Comparison of ENCODE assay signal across 28 cellular contexts in genomic region chr7:111672901-111673300, GRCh38.
"Had no signal": no experiment of that assay in that cellular context is flagged by ENCODE, and none has a peak within 500 bp of the region (broad histone marks: within the 10 kb centered on the region; RNA-seq: fewer than 3 reads in every experiment).

No MANE protein-coding gene starts in this region.

- DNase-seq: activated B cell treated with CpG ODN at 0.5 μM for 24 hours; activated CD4-positive, alpha-beta memory T cell treated with anti-CD3 and anti-CD28 coated beads for 36 hours; activated CD4-positive, alpha-beta T cell treated with anti-CD3 and anti-CD28 coated beads for 4 hours; activated CD4-positive, alpha-beta T cell treated with anti-CD3 and anti-CD28 coated beads, Interleukin-2, amount 10 ng/mL, durations not matched to agents 24 days and 14 days; activated CD4-positive, alpha-beta T cell treated with anti-CD3 and anti-CD28 coated beads, Interleukin-2, amount 50 U/mL, for 1 hour; activated CD4-positive, alpha-beta T cell treated with anti-CD3 and anti-CD28 coated beads, Interleukin-2, amount 50 U/mL, for 4 hours; activated CD4-positive, CD25-positive, alpha-beta regulatory T cell treated with anti-CD3 and anti-CD28 coated beads, Interleukin-2, amount 50 U/mL, for 72 hours; activated CD8-positive, alpha-beta memory T cell treated with anti-CD3 and anti-CD28 coated beads, Interleukin-2, amount 50 U/mL, for 4 hours; activated CD8-positive, alpha-beta T cell treated with anti-CD3 and anti-CD28 coated beads for 36 hours; activated effector memory CD4-positive, alpha-beta T cell treated with anti-CD3 and anti-CD28 coated beads, Interleukin-2, amount 50 U/mL, for 16 hours; activated gamma-delta T cell treated with Interleukin-2 at 50 U/mL for 16 hours; activated naive CD4-positive, alpha-beta T cell; activated naive CD4-positive, alpha-beta T cell treated with anti-CD3 and anti-CD28 coated beads for 36 hours; activated naive CD4-positive, alpha-beta T cell treated with anti-CD3 and anti-CD28 coated beads, Interleukin-2, amount 50 U/mL, for 16 hours; activated naive CD8-positive, alpha-beta T cell treated with anti-CD3 and anti-CD28 coated beads for 36 hours; activated T-cell treated with anti-CD3 and anti-CD28 coated beads for 4 hours; activated T-cell treated with anti-CD3 and anti-CD28 coated beads, Interleukin-2, amount 50 U/mL, for 1 hour; activated T-cell treated with anti-CD3 and anti-CD28 coated beads, Interleukin-2, amount 50 U/mL, for 4 hours; activated T-cell treated with anti-CD3 and anti-CD28 coated beads, Interleukin-2, amount 50 U/mL, for 72 hours; adrenal gland; amygdala; anterior cingulate cortex; central memory CD4-positive, alpha-beta T cell; T-helper 1 cell; T-helper 2 cell; T-helper 9 cell had no signal

- ATAC-seq: activated CD8-positive, alpha-beta T cell treated with anti-CD3 and anti-CD28 coated beads for 36 hours; activated naive CD4-positive, alpha-beta T cell treated with anti-CD3 and anti-CD28 coated beads, Interleukin-2, amount 50 U/mL, for 72 hours; activated T-cell treated with anti-CD3 and anti-CD28 coated beads, Interleukin-2, amount 50 U/mL, for 4 hours; activated T-cell treated with anti-CD3 and anti-CD28 coated beads, Interleukin-2, amount 50 U/mL, for 72 hours; activated T-helper 17 cell treated with anti-CD3 and anti-CD28 coated beads, Interleukin-2, amount 50 U/mL, for 72 hours had no signal
